ENCODE assay signal across 16 cellular contexts in genomic region chr1:38296047-38296446, GRCh38.
DNase-seq lines count a peak whose midpoint lies in the region; TF ChIP-seq lines count a peak whose summit lies in the region.
"Had no signal": no experiment of that assay in that cellular context is flagged by ENCODE, and none has a peak within 500 bp of the region (broad histone marks: within the 10 kb centered on the region; RNA-seq: fewer than 3 reads in every experiment).

No MANE protein-coding gene starts in this region.

- H3K27me3 ChIP-seq in mammary epithelial cell (ENCODE audit: insufficient read depth, low read length): peaks cover 2% of the 10 kb centered on the region
- H3K27me3 ChIP-seq: BLaER1 treated with 17β-estradiol and CSF1 and Interleukin-3, amounts not matched to agents 10 nM and 100 nM had no signal

- no peak overlapping the region for H3K27ac Mint-ChIP-seq in activated CD4-positive, alpha-beta memory T cell treated with anti-CD3 and anti-CD28 coated beads for 36 hours
- H3K27ac Mint-ChIP-seq: HFFc6 had no signal

- H3K4me2 ChIP-seq in mammary epithelial cell (ENCODE audit: insufficient read depth, low read depth, low read length): no peak overlapping the region
- H3K4me2 ChIP-seq: A549, KMS-11 had no signal

- WGBS in mammary epithelial cell (ENCODE audit: low coverage, missing lambda C conversion rate): 90% methylated on average over 10 of the region's 10 CpGs

- no peak overlapping the region for H2AFZ ChIP-seq in mammary epithelial cell (ENCODE audit: low read depth, low read length)

- no peaks in the 10 kb centered on the region for H3K4me1 ChIP-seq in mammary epithelial cell (ENCODE audit: insufficient read depth, low read length)
- H3K4me1 ChIP-seq: A549 had no signal

- no peaks in the 10 kb centered on the region for H4K20me1 ChIP-seq in mammary epithelial cell (ENCODE audit: insufficient read depth, low read length)
- H4K20me1 ChIP-seq: BLaER1 treated with 17β-estradiol and CSF1 and Interleukin-3, amounts not matched to agents 10 nM and 100 nM had no signal

- DNase-seq in DMS153 treated with DMSO at 0.1 percent for 48 hours (lab: John Stamatoyannopoulos, UW; ENCODE audit: unreplicated experiment) (peak; percentile 98), NCI-H1105 treated with DMSO at 0.1 percent for 48 hours (lab: John Stamatoyannopoulos, UW) (peak; percentile 93), NCI-H2107 (lab: John Stamatoyannopoulos, UW) (peak; percentile 24), NCI-H748 (lab: John Stamatoyannopoulos, UW; ENCODE audit: unreplicated experiment) (peak; percentile 91), posterior vena cava (ENCODE audit: low spot score) (no peak), medulla oblongata (ENCODE audit: extremely low spot score) (no peak), mammary epithelial cell (no peak)
- no peak for DNase-seq in activated CD4-positive, alpha-beta memory T cell treated with anti-CD3 and anti-CD28 coated beads for 36 hours
- DNase-seq: DMS 273 treated with DMSO at 0.1 percent for 48 hours, HFFc6, NCI-H1048, NCI-H226, NCI-H526 treated with DMSO at 0.1 percent for 48 hours had no signal

- H3K4me1 Mint-ChIP-seq in activated CD4-positive, alpha-beta memory T cell treated with anti-CD3 and anti-CD28 coated beads for 36 hours (ENCODE audit: low read depth): no peaks in the 10 kb centered on the region

- H3K9me3 Mint-ChIP-seq in activated CD4-positive, alpha-beta memory T cell treated with anti-CD3 and anti-CD28 coated beads for 36 hours: no peaks in the 10 kb centered on the region
- H3K9me3 Mint-ChIP-seq: HFFc6 had no signal

- no peak overlapping the region for H3K4me3 Mint-ChIP-seq in activated CD4-positive, alpha-beta memory T cell treated with anti-CD3 and anti-CD28 coated beads for 36 hours
- H3K4me3 Mint-ChIP-seq: HFFc6 had no signal

- H3K27me3 Mint-ChIP-seq in activated CD4-positive, alpha-beta memory T cell treated with anti-CD3 and anti-CD28 coated beads for 36 hours: peaks cover 37% of the 10 kb centered on the region

- H3K36me3 Mint-ChIP-seq in activated CD4-positive, alpha-beta memory T cell treated with anti-CD3 and anti-CD28 coated beads for 36 hours: no peaks in the 10 kb centered on the region

- CTCF ChIA-PET in activated CD4-positive, alpha-beta memory T cell treated with anti-CD3 and anti-CD28 coated beads for 36 hours (lab: Charles Lee): no interaction called here
- CTCF ChIA-PET in mammary epithelial cell (lab: Charles Lee; ENCODE audit: low non-redundant PET): no interaction called here

- no peak overlapping the region for H3K4me3 ChIP-seq in mammary epithelial cell (replicated peaks in 1 of 3; ENCODE audit: insufficient read depth in 1 of 3, low read depth in 2 of 3, low read length in 3 of 3)
- H3K4me3 ChIP-seq: A549; BLaER1 treated with 17β-estradiol and CSF1 and Interleukin-3, amounts not matched to agents 10 nM and 100 nM had no signal

- dilution Hi-C loops in mammary epithelial cell (cut with HindIII; ENCODE audit: low sequenced_read_pairs): loop anchor here (5.0 kb wide), 1 partner anchor 54 kb away; no protein-coding TSS in a partner anchor

- no peaks in the 10 kb centered on the region for H3K79me2 ChIP-seq in mammary epithelial cell (ENCODE audit: insufficient read depth, low read length)

- no peak overlapping the region for H3K27ac ChIP-seq in mammary epithelial cell (ENCODE audit: insufficient read depth, low read depth, low read length)
- H3K27ac ChIP-seq: A549; BLaER1 treated with 17β-estradiol and CSF1 and Interleukin-3, amounts not matched to agents 10 nM and 100 nM; KMS-11 had no signal

- BruUV-seq in mammary epithelial cell (replicated peaks; lab: Mats Ljungman, UMichigan): no TSS peak

- no peaks in the 10 kb centered on the region for H3K9me3 ChIP-seq in mammary epithelial cell (replicated peaks; ENCODE audit: insufficient read depth, low read length)
- H3K9me3 ChIP-seq: A549; BLaER1 treated with 17β-estradiol and CSF1 and Interleukin-3, amounts not matched to agents 10 nM and 100 nM had no signal

- in situ Hi-C loops in mammary epithelial cell (cut with MboI; ENCODE audit: low sequenced_read_pairs in 2 of 2): no loop called here

- intact Hi-C loops in posterior vena cava (cut with DNase I) (no loop called here), mammary epithelial cell (cut with micrococcal nuclease) (no loop called here)
- intact Hi-C loops in activated CD4-positive, alpha-beta memory T cell treated with anti-CD3 and anti-CD28 coated beads for 36 hours (cut with micrococcal nuclease): no loop called here

- no peaks in the 10 kb centered on the region for H3K36me3 ChIP-seq in mammary epithelial cell (ENCODE audit: insufficient read depth, low read length)
- H3K36me3 ChIP-seq: BLaER1 treated with 17β-estradiol and CSF1 and Interleukin-3, amounts not matched to agents 10 nM and 100 nM had no signal

- POLR2A ChIA-PET in activated CD4-positive, alpha-beta memory T cell treated with anti-CD3 and anti-CD28 coated beads for 36 hours (lab: Charles Lee): no interaction called here

- TF ChIP-seq CTCF in mammary epithelial cell (conservative IDR thresholded peaks at IDR 0.05 in 1 of 2, IDR thresholded peaks at IDR 0.05 in 1 of 2; ENCODE audit: extremely low read depth in 1 of 2, insufficient read depth in 1 of 2, low read depth in 1 of 2, low read length in 2 of 2): no peak

- no peak overlapping the region for H3K9ac ChIP-seq in mammary epithelial cell (ENCODE audit: insufficient read depth, low read length)
- H3K9ac ChIP-seq: BLaER1 treated with 17β-estradiol and CSF1 and Interleukin-3, amounts not matched to agents 10 nM and 100 nM; KMS-11 had no signal

Comparison
In these comparisons a context has a peak if more than half of its experiments do, and no peak if none do; other contexts are left out.
1. DNase-seq: peak in DMS153 treated with DMSO at 0.1 percent for 48 hours (single experiment), NCI-H1105 treated with DMSO at 0.1 percent for 48 hours (single experiment), NCI-H2107 (single experiment) and NCI-H748 (single experiment); none in posterior vena cava (single experiment), medulla oblongata (single experiment), activated CD4-positive, alpha-beta memory T cell treated with anti-CD3 and anti-CD28 coated beads for 36 hours (single experiment) and mammary epithelial cell (single experiment).